9 cellular contexts compared by ENCODE assay signal in genomic region chr14:63759454-63759853, GRCh38. TPM values are rescaled to one million over a fixed set of nuclear protein-coding genes. Genes with fewer than 3 reads are reported as not detected.
A peak's percentile ranks its signal among the peaks of the same experiment; 100 is the strongest.
DNase-seq lines count a peak whose midpoint lies in the region; ATAC-seq and TF ChIP-seq lines count a peak whose summit lies in the region.
"Had no signal": no experiment of that assay in that cellular context is flagged by ENCODE, and none has a peak within 500 bp of the region (broad histone marks: within the 10 kb centered on the region; RNA-seq: fewer than 3 reads in every experiment).

No MANE protein-coding gene starts in this region.

- H3K27ac ChIP-seq in GM23338 (ENCODE audit: low read depth) (no peak overlapping the region), mucosa of rectum (ENCODE audit: low read depth in 2 of 2, low read length in 2 of 2) (peak overlapping the region; percentile 55 to 56), gastrocnemius medialis (no peak overlapping the region)

- no peak overlapping the region for H3K9ac ChIP-seq in mucosa of rectum (ENCODE audit: low read depth in 1 of 2, low read length in 2 of 2)

- H3K9me3 ChIP-seq in mucosa of rectum (ENCODE audit: control insufficient read depth in 2 of 2, low read length in 2 of 2) (no peaks in the 10 kb centered on the region), gastrocnemius medialis (no peaks in the 10 kb centered on the region)

- H3K79me2 ChIP-seq in GM23338 (replicated peaks; ENCODE audit: insufficient read depth) = no peaks in the 10 kb centered on the region

- intact Hi-C loops in gastrocnemius medialis (cut with DNase I; ENCODE audit: low total_unique reads) = no loop called here

- H3F3A ChIP-seq in GM23338 (replicated peaks; ENCODE audit: low read depth) = no peaks in the 10 kb centered on the region

- no peak overlapping the region for H3K4me3 ChIP-seq in GM23338
- peak overlapping the region; percentile 3 to 54 for H3K4me3 ChIP-seq in mucosa of rectum (ENCODE audit: low read length in 2 of 2)
- no peak overlapping the region for H3K4me3 ChIP-seq in gastrocnemius medialis

- in situ Hi-C loops in gastrocnemius medialis (cut with MboI; ENCODE audit: low sequenced_read_pairs in 4 of 4) = no loop called here

- H2AFZ ChIP-seq in GM23338 = peak overlapping the region; percentile 63; the same call in 1 of the 2 replicates

- no peaks in the 10 kb centered on the region for H3K4me1 ChIP-seq in GM23338 (ENCODE audit: insufficient read depth)
- peaks cover 0 to 2% of the 10 kb centered on the region in 2 donors for H3K4me1 ChIP-seq in mucosa of rectum (ENCODE audit: control insufficient read depth in 2 of 2, insufficient read depth in 2 of 2, low read length in 2 of 2)
- H3K4me1 ChIP-seq in gastrocnemius medialis = no peaks in the 10 kb centered on the region

- no peaks in the 10 kb centered on the region for H3K9me2 ChIP-seq in GM23338 (ENCODE audit: insufficient read depth)

- TF ChIP-seq CTCF in GM23338 (conservative IDR thresholded peaks at IDR 0.05; ENCODE audit: low read depth in 2 of 2) (no peak), gastrocnemius medialis (IDR thresholded peaks at IDR 0.05 in 4 of 5, conservative IDR thresholded peaks at IDR 0.05 in 1 of 5) (no peak)

- no peaks in the 10 kb centered on the region for H3K9me3 Mint-ChIP-seq in GM23338

- H3K36me3 Mint-ChIP-seq in GM23338 (ENCODE audit: low read depth) = no peaks in the 10 kb centered on the region

- no peaks in the 10 kb centered on the region for H3K4me1 Mint-ChIP-seq in GM23338

- H3K27ac Mint-ChIP-seq in GM23338 = no peak overlapping the region

- ATAC-seq in GM18502 (IDR thresholded peaks at IDR 0.05; ENCODE audit: poor library complexity, unreplicated experiment) (peak; percentile 87), GM23338 (no peak), SK-N-SH treated with all-trans-retinoic acid at 6 μM for 48 hours (peak; percentile 85), gastrocnemius medialis (no peak)
- ATAC-seq: Panc1 had no signal

- H3K27me3 ChIP-seq in GM23338 (ENCODE audit: insufficient read depth) (no peaks in the 10 kb centered on the region), mucosa of rectum (ENCODE audit: control insufficient read depth in 2 of 2, insufficient read depth in 2 of 2, low read length in 2 of 2) (no peaks in the 10 kb centered on the region), gastrocnemius medialis (no peaks in the 10 kb centered on the region)

- no peak for DNase-seq in GM23338 (ENCODE audit: low spot score)
- DNase-seq in gastrocnemius medialis = no peak
- no peak for DNase-seq in NCI-H1436 (lab: John Stamatoyannopoulos, UW)
- DNase-seq in NCI-H1417 (lab: John Stamatoyannopoulos, UW) = no peak
- DNase-seq in NCI-H524 treated with DMSO at 0.1 percent for 48 hours (lab: John Stamatoyannopoulos, UW) = no peak

- H3K27me3 Mint-ChIP-seq in GM23338 (ENCODE audit: insufficient read depth, low read depth, poor library complexity) = peaks cover 5% of the 10 kb centered on the region

- no peaks in the 10 kb centered on the region for H4K20me1 ChIP-seq in GM23338 (replicated peaks; ENCODE audit: insufficient read depth)

- no peak overlapping the region for H3K4me3 Mint-ChIP-seq in GM23338

- H3K4me2 ChIP-seq in GM23338 = no peak overlapping the region

- H3K36me3 ChIP-seq in GM23338 (ENCODE audit: insufficient read depth) (no peaks in the 10 kb centered on the region), mucosa of rectum (ENCODE audit: control insufficient read depth in 2 of 2, insufficient read depth in 2 of 2, low read length in 2 of 2) (no peaks in the 10 kb centered on the region), gastrocnemius medialis (no peaks in the 10 kb centered on the region)

- TF ChIP-seq POLR2A in gastrocnemius medialis (IDR thresholded peaks at IDR 0.05) = no peak

TF ChIP-seq in GM23338, 12 proteins besides CTCF, POLR2A, EP300 and RAD21:
- no peak for TF ChIP-seq EZH2phosphoT487 (IDR thresholded peaks at IDR 0.05; ENCODE audit: unreplicated experiment)

TF ChIP-seq in SK-N-SH treated with all-trans-retinoic acid at 6 μM for 48 hours, 23 proteins besides CTCF, POLR2A, EP300 and RAD21 (continues in another document):
- TF ChIP-seq ZNF565 (CRISPR knock-in tag; conservative IDR thresholded peaks at IDR 0.05; ENCODE audit: low read depth) = no peak
- no peak for TF ChIP-seq ZNF70 (CRISPR knock-in tag; IDR thresholded peaks at IDR 0.05)
- no peak for TF ChIP-seq CREB5 (CRISPR knock-in tag; IDR thresholded peaks at IDR 0.05; ENCODE audit: low read depth)
- TF ChIP-seq POU6F1 (CRISPR knock-in tag; IDR thresholded peaks at IDR 0.05; ENCODE audit: borderline replicate concordance, low read depth) = no peak
- TF ChIP-seq, protein P1, sequence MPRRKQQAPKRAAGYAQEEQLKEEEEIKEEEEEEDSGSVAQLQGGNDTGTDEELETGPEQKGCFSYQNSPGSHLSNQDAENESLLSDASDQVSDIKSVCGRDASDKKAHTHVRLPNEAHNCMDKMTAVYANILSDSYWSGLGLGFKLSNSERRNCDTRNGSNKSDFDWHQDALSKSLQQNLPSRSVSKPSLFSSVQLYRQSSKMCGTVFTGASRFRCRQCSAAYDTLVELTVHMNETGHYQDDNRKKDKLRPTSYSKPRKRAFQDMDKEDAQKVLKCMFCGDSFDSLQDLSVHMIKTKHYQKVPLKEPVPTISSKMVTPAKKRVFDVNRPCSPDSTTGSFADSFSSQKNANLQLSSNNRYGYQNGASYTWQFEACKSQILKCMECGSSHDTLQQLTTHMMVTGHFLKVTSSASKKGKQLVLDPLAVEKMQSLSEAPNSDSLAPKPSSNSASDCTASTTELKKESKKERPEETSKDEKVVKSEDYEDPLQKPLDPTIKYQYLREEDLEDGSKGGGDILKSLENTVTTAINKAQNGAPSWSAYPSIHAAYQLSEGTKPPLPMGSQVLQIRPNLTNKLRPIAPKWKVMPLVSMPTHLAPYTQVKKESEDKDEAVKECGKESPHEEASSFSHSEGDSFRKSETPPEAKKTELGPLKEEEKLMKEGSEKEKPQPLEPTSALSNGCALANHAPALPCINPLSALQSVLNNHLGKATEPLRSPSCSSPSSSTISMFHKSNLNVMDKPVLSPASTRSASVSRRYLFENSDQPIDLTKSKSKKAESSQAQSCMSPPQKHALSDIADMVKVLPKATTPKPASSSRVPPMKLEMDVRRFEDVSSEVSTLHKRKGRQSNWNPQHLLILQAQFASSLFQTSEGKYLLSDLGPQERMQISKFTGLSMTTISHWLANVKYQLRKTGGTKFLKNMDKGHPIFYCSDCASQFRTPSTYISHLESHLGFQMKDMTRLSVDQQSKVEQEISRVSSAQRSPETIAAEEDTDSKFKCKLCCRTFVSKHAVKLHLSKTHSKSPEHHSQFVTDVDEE (CRISPR knock-in tag; IDR thresholded peaks at IDR 0.05) = no peak
- TF ChIP-seq ZFP3 (CRISPR knock-in tag; IDR thresholded peaks at IDR 0.05) = no peak
- TF ChIP-seq ZC3H10 (CRISPR knock-in tag; IDR thresholded peaks at IDR 0.05) = no peak
- TF ChIP-seq CSDC2 (CRISPR knock-in tag; IDR thresholded peaks at IDR 0.05) = no peak
- no peak for TF ChIP-seq RARB (CRISPR knock-in tag; IDR thresholded peaks at IDR 0.05)
- no peak for TF ChIP-seq OSR1 (CRISPR knock-in tag; IDR thresholded peaks at IDR 0.05)
- TF ChIP-seq SNAI2 (CRISPR knock-in tag; IDR thresholded peaks at IDR 0.05) = no peak
- no peak for TF ChIP-seq TCF4 (CRISPR knock-in tag; IDR thresholded peaks at IDR 0.05; ENCODE audit: borderline replicate concordance)
- no peak for TF ChIP-seq ZNF8 (CRISPR knock-in tag; IDR thresholded peaks at IDR 0.05)
- no peak for TF ChIP-seq GLIS3 (CRISPR knock-in tag; IDR thresholded peaks at IDR 0.05)
- TF ChIP-seq ESRRG (CRISPR knock-in tag; IDR thresholded peaks at IDR 0.05) = no peak
- TF ChIP-seq CSRNP3 (CRISPR knock-in tag; IDR thresholded peaks at IDR 0.05) = no peak

RNA-seq across cellular contexts. Expression of gene SGPP1, which starts 31.6 kb away (rescaled TPM):
- total RNA-seq in GM23338 (2014; rRNA removed; shearing (Covaris generic)) = 11.1 and 14.1 TPM in 2 replicates
- 4.2 and 4.3 TPM in 2 replicates for polyA plus RNA-seq in GM23338 (2016; fragmentation: Nextera tagmentation; extraction: Ambion mirVana)
- total RNA-seq in gastrocnemius medialis = 10 to 100 TPM in 1 of 4 donors, 1 to 10 TPM in 3; 3.5 to 11.3 (median 8.1) TPM

Comparison
In these comparisons a context has a peak if more than half of its experiments do, and no peak if none do; other contexts are left out.
1. ATAC-seq: peak in GM18502 (single experiment) and SK-N-SH treated with all-trans-retinoic acid at 6 μM for 48 hours (single experiment); none in GM23338 (single experiment) and gastrocnemius medialis (0 of 2).
2. H3K27ac ChIP-seq: peak in mucosa of rectum (2 of 2); none in GM23338 (single experiment) and gastrocnemius medialis (0 of 4).
3. H3K4me3 ChIP-seq: peak in mucosa of rectum (2 of 2); none in GM23338 (single experiment) and gastrocnemius medialis (0 of 4).